8 cellular contexts compared by ENCODE assay signal in genomic region chr7:107638594-107638993, GRCh38.
DNase-seq lines count a peak whose midpoint lies in the region; ATAC-seq lines count a peak whose summit lies in the region.

No MANE protein-coding gene starts in this region.

- peaks cover 18% of the 10 kb centered on the region for H3K36me3 Mint-ChIP-seq in T-helper 2 cell treated with Interferon-gamma antibody and Interleukin-4, amounts not matched to agents 5 μg/mL and 100 μg/mL, for 36 hours (ENCODE audit: low read depth)

- no peaks in the 10 kb centered on the region for H3K27me3 Mint-ChIP-seq in T-helper 2 cell treated with Interferon-gamma antibody and Interleukin-4, amounts not matched to agents 5 μg/mL and 100 μg/mL, for 36 hours (ENCODE audit: low read depth)

- ATAC-seq in GM21723 (IDR thresholded peaks at IDR 0.05; ENCODE audit: unreplicated experiment) (peak; percentile 96), HG03457 (IDR thresholded peaks at IDR 0.05; ENCODE audit: unreplicated experiment) (peak; percentile 87)

- DNase-seq in T-helper 2 cell treated with Interferon-gamma antibody and Interleukin-4, amounts not matched to agents 5 μg/mL and 100 μg/mL, for 36 hours (ENCODE audit: low spot score): no peak
- DNase-seq in T-helper 2 cell: no peak
- peak; percentile 22 for DNase-seq in globus pallidus (ENCODE audit: low spot score)
- DNase-seq in COLO668 (lab: John Stamatoyannopoulos, UW; ENCODE audit: unreplicated experiment): no peak
- no peak for DNase-seq in superior temporal gyrus (ENCODE audit: extremely low spot score)
- no peak for DNase-seq in stimulated activated CD4-positive, alpha-beta T cell treated with anti-CD3 and anti-CD28 coated beads, Interleukin-12 subunit alpha, Interleukin-12 subunit beta, amount 100 ng/mL, for 4 hours

- peak overlapping the region; percentile 60 for H3K27ac Mint-ChIP-seq in T-helper 2 cell treated with Interferon-gamma antibody and Interleukin-4, amounts not matched to agents 5 μg/mL and 100 μg/mL, for 36 hours

- peak overlapping the region; percentile 63 for H3K4me3 Mint-ChIP-seq in T-helper 2 cell treated with Interferon-gamma antibody and Interleukin-4, amounts not matched to agents 5 μg/mL and 100 μg/mL, for 36 hours

- peaks cover 7% of the 10 kb centered on the region for H3K9me3 Mint-ChIP-seq in T-helper 2 cell treated with Interferon-gamma antibody and Interleukin-4, amounts not matched to agents 5 μg/mL and 100 μg/mL, for 36 hours

- H3K4me1 Mint-ChIP-seq in T-helper 2 cell treated with Interferon-gamma antibody and Interleukin-4, amounts not matched to agents 5 μg/mL and 100 μg/mL, for 36 hours (ENCODE audit: low read depth): peaks cover 37% of the 10 kb centered on the region
